10 cellular contexts compared by ENCODE assay signal in the genomic region with DNA sequence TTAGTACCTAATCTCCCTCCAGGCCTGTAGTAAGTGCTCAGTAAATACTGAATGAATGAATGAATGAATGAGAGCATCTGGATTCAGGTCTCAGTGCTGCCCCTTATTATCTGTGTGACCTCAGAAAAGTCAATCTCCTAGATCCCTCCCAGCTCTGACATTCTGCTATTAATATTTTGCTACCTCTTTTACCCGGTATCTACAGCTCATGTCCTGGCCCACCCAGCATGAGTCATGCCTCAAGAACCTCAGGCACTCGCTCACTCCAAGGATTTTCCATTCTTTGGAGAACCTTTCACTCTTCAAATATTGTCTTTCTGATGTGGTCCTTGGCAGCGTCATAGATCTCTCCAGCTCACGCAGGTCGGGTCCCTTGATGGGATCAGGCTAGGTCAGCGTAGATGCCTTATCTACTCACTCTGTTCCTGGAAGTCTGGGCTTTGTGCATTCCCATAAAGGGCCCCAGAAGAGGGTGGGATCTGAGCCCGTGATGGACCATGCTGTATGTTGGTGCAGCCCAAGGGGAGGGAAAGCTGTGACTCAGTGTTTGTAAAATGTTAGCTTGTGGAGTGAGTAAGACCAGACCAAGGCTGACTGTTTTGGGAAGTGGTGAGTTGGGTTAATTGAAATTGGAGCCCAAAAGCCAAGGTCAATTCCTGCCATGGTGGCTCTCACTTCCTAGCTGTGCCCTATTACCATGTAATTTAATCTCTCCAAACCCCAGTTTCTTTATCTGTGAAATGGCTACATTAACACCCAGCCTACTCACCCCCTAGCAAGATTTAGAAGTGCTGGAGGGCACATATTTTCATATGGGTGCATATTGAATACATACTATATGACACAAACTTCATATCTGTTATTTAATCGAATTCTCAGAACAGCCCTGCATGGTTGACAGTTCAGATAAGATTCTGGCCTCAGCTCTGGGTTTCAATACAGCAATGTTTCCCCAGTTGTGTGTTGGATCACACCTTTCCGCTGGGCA.
DNase-seq lines count a peak whose midpoint lies in the region; TF ChIP-seq lines count a peak whose summit lies in the region.
"Had no signal": no experiment of that assay in that cellular context is flagged by ENCODE, and none has a peak within 500 bp of the region (broad histone marks: within the 10 kb centered on the region; RNA-seq: fewer than 3 reads in every experiment).

No MANE protein-coding gene starts in this region.

- no peak overlapping the region for H4K91ac ChIP-seq in H9 (ENCODE audit: insufficient read length, low read depth, low read length)

- H3K4me1 ChIP-seq in H9 (ENCODE audit: insufficient read depth, low read length) = no peaks in the 10 kb centered on the region
- H3K4me1 ChIP-seq in stomach = peaks cover 28 to 57% (median 34%) of the 10 kb centered on the region in 4 donors

- intact Hi-C loops in stomach (cut with DNase I; ENCODE audit: low total_unique reads) = no loop called here

- H2BK12ac ChIP-seq in H9 (ENCODE audit: insufficient read length, low read depth, low read length) = no peak overlapping the region

- no peak overlapping the region for H2BK120ac ChIP-seq in H9 (ENCODE audit: low read depth, low read length, poor library complexity, severe bottlenecking)

- H2BK5ac ChIP-seq in H9 (ENCODE audit: insufficient read length, low read length) = no peak overlapping the region

- no peak overlapping the region for H3K18ac ChIP-seq in H9 (ENCODE audit: insufficient read length, low read depth, low read length)

- H3K27me3 ChIP-seq in H9 (ENCODE audit: insufficient read depth, low read length) = no peaks in the 10 kb centered on the region
- H3K27me3 ChIP-seq in stomach = no peaks in the 10 kb centered on the region

- H3K4me2 ChIP-seq in H9 (ENCODE audit: insufficient read depth, insufficient read length, low read length) = no peak overlapping the region

- H3K9me3 Mint-ChIP-seq in H9 = no peaks in the 10 kb centered on the region

- no peak overlapping the region for H2AK5ac ChIP-seq in H9 (ENCODE audit: insufficient read length, low read length)

- peaks cover 0 to 7% of the 10 kb centered on the region in 2 experiments; a peak in 2 of 4 replicates for H3K4me1 Mint-ChIP-seq in H9
- H3K4me1 Mint-ChIP-seq: activated CD8-positive, alpha-beta memory T cell treated with anti-CD3 and anti-CD28 coated beads, Interleukin-2, amount 10 ng/mL, durations not matched to agents 7 days and 5 days; stimulated activated memory B cell treated with anti-CD40 and anti-IgM and Interleukin-4, amounts not matched to agents 10 μg/mL and 1 μg/mL and 100 μg/mL, for 72 hours had no signal

- no peaks in the 10 kb centered on the region for H3K79me1 ChIP-seq in H9 (ENCODE audit: insufficient read depth, low read depth, low read length, poor library complexity, severe bottlenecking)

- no peak overlapping the region for H3T11ph ChIP-seq in H9 (ENCODE audit: low read length)

- H3K27ac ChIP-seq in H9 (ENCODE audit: insufficient read length, low read depth, low read length) (no peak overlapping the region), stomach (peak overlapping the region; percentile 1 to 79 (median 64))

- no peak for TF ChIP-seq CTCF in H9 (conservative IDR thresholded peaks at IDR 0.05)
- no peak for TF ChIP-seq CTCF in stomach (IDR thresholded peaks at IDR 0.05)

- no peak overlapping the region for H2BK20ac ChIP-seq in H9 (ENCODE audit: low read depth, low read length, poor library complexity, severe bottlenecking)

- WGBS in H9 (ENCODE audit: extremely low coverage, insufficient read length, low lambda C conversion rate) = no CpG with 5 or more reads among the region's 9 CpGs
- WGBS in stomach, 5 donors = 30 to 44% (median 32%) methylated on average over 9 of the region's 9 CpGs

- H3K4me3 ChIP-seq in stomach = no peak overlapping the region

- H4K8ac ChIP-seq in H9 (replicated peaks; ENCODE audit: insufficient read length, low read depth, low read length) = no peak overlapping the region

- H3K36me3 Mint-ChIP-seq in H9 (ENCODE audit: insufficient read depth in 1 of 3, low read depth in 3 of 3) = no peaks in the 10 kb centered on the region
- H3K36me3 Mint-ChIP-seq: activated CD8-positive, alpha-beta memory T cell treated with anti-CD3 and anti-CD28 coated beads, Interleukin-2, amount 10 ng/mL, durations not matched to agents 7 days and 5 days; stimulated activated memory B cell treated with anti-CD40 and anti-IgM and Interleukin-4, amounts not matched to agents 10 μg/mL and 1 μg/mL and 100 μg/mL, for 72 hours had no signal

- no peak overlapping the region for H3K9ac ChIP-seq in H9 (ENCODE audit: extremely low read depth, insufficient read length, low read length)

- no peak for TF ChIP-seq POLR2A in stomach (IDR thresholded peaks at IDR 0.05)

- H3K23me2 ChIP-seq in H9 (ENCODE audit: insufficient read length, low read depth, low read length, poor library complexity, severe bottlenecking) = no peaks in the 10 kb centered on the region

- no peak overlapping the region for H3K27ac Mint-ChIP-seq in H9
- H3K27ac Mint-ChIP-seq: activated CD8-positive, alpha-beta memory T cell treated with anti-CD3 and anti-CD28 coated beads, Interleukin-2, amount 10 ng/mL, durations not matched to agents 7 days and 5 days; stimulated activated memory B cell treated with anti-CD40 and anti-IgM and Interleukin-4, amounts not matched to agents 10 μg/mL and 1 μg/mL and 100 μg/mL, for 72 hours had no signal

- H3K4ac ChIP-seq in H9 (ENCODE audit: low read depth, low read length) = no peak overlapping the region

- H3K14ac ChIP-seq in H9 (ENCODE audit: insufficient read depth, low read length) = no peak overlapping the region

- no peaks in the 10 kb centered on the region for H3K9me3 ChIP-seq in H9 (ENCODE audit: control insufficient read depth, low read depth, low read length)
- H3K9me3 ChIP-seq in stomach = no peaks in the 10 kb centered on the region

- DNase-seq in H9 = peak; percentile 38
- DNase-seq in amniotic stem cell (lab: John Stamatoyannopoulos, UW) = peak; percentile 99
- peak; percentile 81 for DNase-seq in hepatic stellate cell (ENCODE audit: low spot score)
- DNase-seq in stomach = peak; percentile 69
- no peak for DNase-seq in stimulated activated CD8-positive, alpha-beta memory T cell treated with anti-CD3 and anti-CD28 coated beads, Interleukin-4, amount 100 ng/mL, for 48 hours
- no peak for DNase-seq in anterior cingulate cortex (lab: John Stamatoyannopoulos, UW)
- DNase-seq in activated T-cell treated with anti-CD3 and anti-CD28 coated beads, Interleukin-2, amount 50 U/mL, for 48 hours = no peak
- no peak for DNase-seq in NCI-H146 (lab: John Stamatoyannopoulos, UW)
- DNase-seq: activated CD8-positive, alpha-beta memory T cell treated with anti-CD3 and anti-CD28 coated beads, Interleukin-2, amount 10 ng/mL, durations not matched to agents 7 days and 5 days had no signal

- H4K20me1 ChIP-seq in H9 (ENCODE audit: control insufficient read depth, insufficient read depth, insufficient read length) = no peaks in the 10 kb centered on the region

- H4K5ac ChIP-seq in H9 (ENCODE audit: insufficient read length, low read depth, low read length) = no peak overlapping the region

- no peaks in the 10 kb centered on the region for H3K36me3 ChIP-seq in stomach

- no peak overlapping the region for H2AFZ ChIP-seq in H9 (ENCODE audit: low read length)

- H3K23ac ChIP-seq in H9 (ENCODE audit: insufficient read length, low read depth, low read length) = no peak overlapping the region

- H3K56ac ChIP-seq in H9 (ENCODE audit: insufficient read length, low read depth, low read length) = no peak overlapping the region

- no peak overlapping the region for H3K4me3 Mint-ChIP-seq in H9
- H3K4me3 Mint-ChIP-seq: activated CD8-positive, alpha-beta memory T cell treated with anti-CD3 and anti-CD28 coated beads, Interleukin-2, amount 10 ng/mL, durations not matched to agents 7 days and 5 days; stimulated activated memory B cell treated with anti-CD40 and anti-IgM and Interleukin-4, amounts not matched to agents 10 μg/mL and 1 μg/mL and 100 μg/mL, for 72 hours had no signal

- H3K79me2 ChIP-seq in H9 (ENCODE audit: insufficient read depth, low read length) = no peaks in the 10 kb centered on the region

- H3K27me3 Mint-ChIP-seq in H9 (ENCODE audit: low read depth) = no peaks in the 10 kb centered on the region

- TF ChIP-seq EP300 in stomach (IDR thresholded peaks at IDR 0.05) = no peak

- H2BK15ac ChIP-seq in H9 (ENCODE audit: low read depth, low read length) = no peak overlapping the region

Comparison
In these comparisons a context has a peak if more than half of its experiments do, and no peak if none do; other contexts are left out.
1. DNase-seq: peak in H9 (single experiment), amniotic stem cell (single experiment), hepatic stellate cell (single experiment) and stomach (single experiment); none in stimulated activated CD8-positive, alpha-beta memory T cell treated with anti-CD3 and anti-CD28 coated beads, Interleukin-4, amount 100 ng/mL, for 48 hours (single experiment), anterior cingulate cortex (0 of 58), activated T-cell treated with anti-CD3 and anti-CD28 coated beads, Interleukin-2, amount 50 U/mL, for 48 hours (0 of 2) and NCI-H146 (single experiment).